9 cellular contexts compared by ENCODE assay signal in the genomic region with DNA sequence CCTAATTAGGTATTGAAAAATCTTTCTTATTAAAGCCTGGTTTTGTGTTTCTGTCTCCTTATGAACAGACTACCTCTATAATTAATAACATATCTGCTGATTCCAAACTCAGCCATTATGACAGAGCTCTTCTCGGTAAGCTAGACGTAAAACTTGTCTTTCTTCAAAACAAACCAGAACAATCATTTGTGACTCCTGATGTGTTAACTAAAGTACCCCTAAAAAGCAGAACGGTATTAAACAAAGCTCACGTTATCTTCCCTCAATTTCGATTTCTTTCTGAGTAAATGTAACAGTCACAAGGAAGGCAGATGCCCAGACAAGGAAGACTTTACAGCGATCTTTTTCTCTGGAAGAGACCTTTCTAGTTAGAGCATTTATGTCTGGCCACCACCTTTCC. TPM values are rescaled to one million over a fixed set of nuclear protein-coding genes. Genes with fewer than 3 reads are reported as not detected.
DNase-seq lines count a peak whose midpoint lies in the region; ATAC-seq, FAIRE-seq and TF ChIP-seq lines count a peak whose summit lies in the region.
"Had no signal": no experiment of that assay in that cellular context is flagged by ENCODE, and none has a peak within 500 bp of the region (broad histone marks: within the 10 kb centered on the region; RNA-seq: fewer than 3 reads in every experiment).

No MANE protein-coding gene starts in this region.

- no peak for FAIRE-seq in keratinocyte (lab: Jason Lieb, UNC)

- H3K9ac ChIP-seq in keratinocyte (ENCODE audit: control insufficient read depth, extremely low read depth, insufficient read depth, low read length) = peak overlapping the region; percentile 52

- no peaks in the 10 kb centered on the region for H3K27me3 ChIP-seq in keratinocyte (ENCODE audit: control insufficient read depth, extremely low read depth, insufficient read depth, low read length)

- peaks cover under 1 to 3% of the 10 kb centered on the region in 2 experiments for H3K36me3 ChIP-seq in keratinocyte (ENCODE audit: control insufficient read depth in 2 of 2, extremely low read depth in 1 of 2, insufficient read depth in 2 of 2, low read length in 2 of 2)

- peak overlapping the region in 2 of 3 experiments; percentile 47 to 69 for H3K4me3 ChIP-seq in keratinocyte (ENCODE audit: control insufficient read depth in 2 of 3, extremely low read depth in 1 of 3, insufficient read depth in 2 of 3, low read depth in 1 of 3, low read length in 3 of 3)

- ATAC-seq in activated T-helper 17 cell treated with anti-CD3 and anti-CD28 coated beads, Interleukin-2, amount 50 U/mL, for 72 hours (replicated peaks) = no peak
- no peak for ATAC-seq in GM21576 (IDR thresholded peaks at IDR 0.05; ENCODE audit: unreplicated experiment)

- H3K4me2 ChIP-seq in keratinocyte (ENCODE audit: control insufficient read depth, extremely low read depth, insufficient read depth, low read depth, low read length) = peak overlapping the region; percentile 95

- peaks cover 15% of the 10 kb centered on the region for H3K79me2 ChIP-seq in keratinocyte (ENCODE audit: control insufficient read depth, insufficient read depth, low read length)

- no peaks in the 10 kb centered on the region for H3K9me3 ChIP-seq in keratinocyte (ENCODE audit: control insufficient read depth, low read depth, low read length)

- no peaks in the 10 kb centered on the region for H3K9me3 Mint-ChIP-seq in activated T-helper 17 cell treated with anti-CD3 and anti-CD28 coated beads, Interleukin-2, amount 50 U/mL, for 72 hours

- dilution Hi-C loops in keratinocyte (cut with MboI; ENCODE audit: extremely low pct_ligation_motif_present, low sequenced_read_pairs) = no loop called here

- peak; percentile 52 for DNase-seq in NCI-H82 (lab: John Stamatoyannopoulos, UW)
- DNase-seq in NCI-H82 treated with DMSO at 0.1 percent for 48 hours (lab: John Stamatoyannopoulos, UW; ENCODE audit: unreplicated experiment) = no peak
- no peak for DNase-seq in keratinocyte (ENCODE audit: low read depth, low spot score)
- peak; percentile 82 for DNase-seq in superior temporal gyrus (ENCODE audit: extremely low spot score)
- no peak for DNase-seq in NK-92 treated with Interleukin-12 subunit alpha and Interleukin-12 subunit beta, amount 100 ng/mL, for 24 hours (lab: John Stamatoyannopoulos, UW)
- DNase-seq in anterior cingulate cortex (lab: John Stamatoyannopoulos, UW) = no peak

- H3K27ac ChIP-seq in keratinocyte (ENCODE audit: control insufficient read depth, insufficient read depth, low read length) = no peak overlapping the region
- H3K27ac ChIP-seq: C4-2B had no signal

- H3K4me3 Mint-ChIP-seq in activated T-helper 17 cell treated with anti-CD3 and anti-CD28 coated beads, Interleukin-2, amount 50 U/mL, for 72 hours = peak overlapping the region; percentile 58

- no peak overlapping the region for H3K27ac Mint-ChIP-seq in activated T-helper 17 cell treated with anti-CD3 and anti-CD28 coated beads, Interleukin-2, amount 50 U/mL, for 72 hours

- no peaks in the 10 kb centered on the region for H3K9me1 ChIP-seq in keratinocyte (ENCODE audit: control insufficient read depth, extremely low read depth, insufficient read depth, low read length)

- peaks cover 4% of the 10 kb centered on the region for H3K4me1 Mint-ChIP-seq in activated T-helper 17 cell treated with anti-CD3 and anti-CD28 coated beads, Interleukin-2, amount 50 U/mL, for 72 hours

- H3K4me1 ChIP-seq in keratinocyte (ENCODE audit: control insufficient read depth, extremely low read depth, insufficient read depth, low read length) = peaks cover 23% of the 10 kb centered on the region

- no peaks in the 10 kb centered on the region for H4K20me1 ChIP-seq in keratinocyte (ENCODE audit: control insufficient read depth, extremely low read depth, insufficient read depth, low read length)

- peaks cover 20% of the 10 kb centered on the region for H3K27me3 Mint-ChIP-seq in activated T-helper 17 cell treated with anti-CD3 and anti-CD28 coated beads, Interleukin-2, amount 50 U/mL, for 72 hours

- peaks cover 4% of the 10 kb centered on the region for H3K36me3 Mint-ChIP-seq in activated T-helper 17 cell treated with anti-CD3 and anti-CD28 coated beads, Interleukin-2, amount 50 U/mL, for 72 hours (ENCODE audit: low read depth)

- no peak for TF ChIP-seq CTCF in keratinocyte (optimal IDR thresholded peaks at IDR 0.05 in 1 of 3, IDR thresholded peaks at IDR 0.05 in 1 of 3, conservative IDR thresholded peaks at IDR 0.05 in 1 of 3; ENCODE audit: extremely low read depth in 1 of 3, insufficient read depth in 2 of 3, low read length in 3 of 3)

- H2AFZ ChIP-seq in keratinocyte (ENCODE audit: control insufficient read depth, low read length) = peak overlapping the region; percentile 93

RNA-seq across cellular contexts. Expression of a gene that starts 1.8 kb away (rescaled TPM):
- total RNA-seq in activated T-helper 17 cell treated with anti-CD3 and anti-CD28 coated beads, Interleukin-2, amount 50 U/mL, for 72 hours = not detected
- 0.16 to 0.29 TPM (median 0.27 TPM) in 3 replicates for polyA plus RNA-seq in keratinocyte
- polyA plus RNA-seq in keratinocyte (2011; ENCODE audit: low read depth) = 0.96 TPM
- 0.12 and 0.30 TPM in 2 replicates for polyA plus RNA-seq in keratinocyte (2011; cell fraction: cytosol; rRNA removed)
- polyA plus RNA-seq in keratinocyte (2011; cell fraction: nucleus; rRNA removed) = 0.37 and 0.38 TPM in 2 replicates
- 0.22 and 0.32 TPM in 2 replicates for polyA plus RNA-seq in keratinocyte (2012; ENCODE audit: low replicate concordance)
- 0.64 to 3.2 TPM (median 1.1 TPM) in 3 replicates for polyA minus RNA-seq in keratinocyte
- 2.1 TPM for polyA minus RNA-seq in keratinocyte (2011; cell fraction: cytosol; rRNA and poly(A)+ RNA removed)
- polyA minus RNA-seq in keratinocyte (2011; cell fraction: nucleus; rRNA and poly(A)+ RNA removed) = 0.42 and 1.1 TPM in 2 replicates

Comparison
In these comparisons a context has a peak if more than half of its experiments do, and no peak if none do; other contexts are left out.
1. DNase-seq: peak in NCI-H82 (single experiment) and superior temporal gyrus (single experiment); none in NCI-H82 treated with DMSO at 0.1 percent for 48 hours (single experiment), keratinocyte (single experiment), NK-92 treated with Interleukin-12 subunit alpha and Interleukin-12 subunit beta, amount 100 ng/mL, for 24 hours (single experiment) and anterior cingulate cortex (0 of 58).